Comparison of ENCODE assay signal across 14 cellular contexts in genomic region chr10:81157649-81158048, GRCh38.
DNase-seq lines count a peak whose midpoint lies in the region; ATAC-seq lines count a peak whose summit lies in the region.
"Had no signal": no experiment of that assay in that cellular context is flagged by ENCODE, and none has a peak within 500 bp of the region (broad histone marks: within the 10 kb centered on the region; RNA-seq: fewer than 3 reads in every experiment).

No MANE protein-coding gene starts in this region.

- ATAC-seq in GM18868 (IDR thresholded peaks at IDR 0.05; ENCODE audit: unreplicated experiment): peak; percentile 84
- ATAC-seq in GM21360 (IDR thresholded peaks at IDR 0.05; ENCODE audit: unreplicated experiment): peak; percentile 67
- peak; percentile 61 for ATAC-seq in HG03565 (IDR thresholded peaks at IDR 0.05; ENCODE audit: unreplicated experiment)
- ATAC-seq in GM21526 (IDR thresholded peaks at IDR 0.05; ENCODE audit: low FRiP score, unreplicated experiment): no peak
- ATAC-seq: CD8-positive, alpha-beta T cell had no signal

- DNase-seq in NCI-H146 (lab: John Stamatoyannopoulos, UW) (no peak), putamen (ENCODE audit: low spot score) (no peak)
- DNase-seq: Caco-2; CD4-positive, CD25-positive, alpha-beta regulatory T cell; CD8-positive, alpha-beta T cell; DMS153; DND-41; GM23248; H7; HCEC 1CT had no signal
